Comparison of ENCODE assay signal across 10 cellular contexts in genomic region chr20:6140947-6141346, GRCh38. TPM values are rescaled to one million over a fixed set of nuclear protein-coding genes. Genes with fewer than 3 reads are reported as not detected.
DNase-seq lines count a peak whose midpoint lies in the region; ATAC-seq and TF ChIP-seq lines count a peak whose summit lies in the region.
"Had no signal": no experiment of that assay in that cellular context is flagged by ENCODE, and none has a peak within 500 bp of the region (broad histone marks: within the 10 kb centered on the region; RNA-seq: fewer than 3 reads in every experiment).

No MANE protein-coding gene starts in this region.

- peak overlapping the region; percentile 18 for H3K4me2 ChIP-seq in OCI-LY3 (ENCODE audit: low read length)

- H3K4me1 ChIP-seq in BE2C (no peaks in the 10 kb centered on the region), OCI-LY3 (ENCODE audit: low read length) (no peaks in the 10 kb centered on the region)

- no peaks in the 10 kb centered on the region for H3K79me2 ChIP-seq in OCI-LY3 (ENCODE audit: low read length)

- DNase-seq in BE2C = peak; percentile 39
- DNase-seq in fibroblast of villous mesenchyme (ENCODE audit: low read depth) = no peak
- DNase-seq in 8988T = no peak
- DNase-seq in GM19240 (ENCODE audit: insufficient read length, low spot score) = no peak
- DNase-seq: activated CD4-positive, CD25-positive, alpha-beta regulatory T cell; NCI-H187 treated with DMSO at 0.1 percent for 48 hours had no signal

- H4K20me1 ChIP-seq in OCI-LY3 (ENCODE audit: insufficient read depth, low read length) = no peaks in the 10 kb centered on the region

- no peaks in the 10 kb centered on the region for H3K36me3 ChIP-seq in BE2C
- no peaks in the 10 kb centered on the region for H3K36me3 ChIP-seq in OCI-LY3 (replicated peaks; ENCODE audit: low read depth, low read length)

- H3K27me3 ChIP-seq in BE2C (peaks cover 2% of the 10 kb centered on the region; the same call in 1 of the 2 replicates), OCI-LY3 (ENCODE audit: low read depth, low read length) (peaks cover 13% of the 10 kb centered on the region)

- peak; percentile 52 for ATAC-seq in GM18868 (IDR thresholded peaks at IDR 0.05; ENCODE audit: unreplicated experiment)
- no peak for ATAC-seq in HG02610 (IDR thresholded peaks at IDR 0.05; ENCODE audit: unreplicated experiment)
- ATAC-seq in HG03439 (IDR thresholded peaks at IDR 0.05; ENCODE audit: unreplicated experiment) = no peak

- no peak overlapping the region for H3K4me3 ChIP-seq in BE2C (ENCODE audit: low read depth, low read length)
- H3K4me3 ChIP-seq in OCI-LY3 (ENCODE audit: low read length) = no peak overlapping the region
- H3K4me3 ChIP-seq in fibroblast of villous mesenchyme (ENCODE audit: low read depth, low read length) = no peak overlapping the region

- H3K9ac ChIP-seq in OCI-LY3 (ENCODE audit: low read length) = no peak overlapping the region

- no peak overlapping the region for H3K27ac ChIP-seq in OCI-LY3 (ENCODE audit: low read length)

- H3K9me3 ChIP-seq in BE2C (no peaks in the 10 kb centered on the region), OCI-LY3 (ENCODE audit: insufficient read depth, low read length) (no peaks in the 10 kb centered on the region)

- peak; percentile 60 for TF ChIP-seq CTCF in BE2C (IDR thresholded peaks at IDR 0.05; ENCODE audit: low read depth, low read length)
- TF ChIP-seq CTCF in OCI-LY3 (IDR thresholded peaks at IDR 0.05; ENCODE audit: low read depth, low read length) = peak; percentile 34; the same call in 1 of the 2 replicates
- TF ChIP-seq CTCF in fibroblast of villous mesenchyme (IDR thresholded peaks at IDR 0.05; ENCODE audit: insufficient read depth, low read depth, low read length) = peak; percentile 19

- peak overlapping the region; percentile 41; the same call in 1 of the 2 replicates for H2AFZ ChIP-seq in OCI-LY3 (ENCODE audit: low read depth, low read length)

RNA-seq across cellular contexts. Expression of gene FERMT1, which starts 18.1 kb away (rescaled TPM):
- polyA plus RNA-seq in BE2C (2012; ENCODE audit: insufficient read depth, insufficient read length, low read depth) = not detected
- 4.3 and 4.5 TPM in 2 replicates for total RNA-seq in fibroblast of villous mesenchyme
